ENCODE assay signal across 11 cellular contexts in the genomic region with DNA sequence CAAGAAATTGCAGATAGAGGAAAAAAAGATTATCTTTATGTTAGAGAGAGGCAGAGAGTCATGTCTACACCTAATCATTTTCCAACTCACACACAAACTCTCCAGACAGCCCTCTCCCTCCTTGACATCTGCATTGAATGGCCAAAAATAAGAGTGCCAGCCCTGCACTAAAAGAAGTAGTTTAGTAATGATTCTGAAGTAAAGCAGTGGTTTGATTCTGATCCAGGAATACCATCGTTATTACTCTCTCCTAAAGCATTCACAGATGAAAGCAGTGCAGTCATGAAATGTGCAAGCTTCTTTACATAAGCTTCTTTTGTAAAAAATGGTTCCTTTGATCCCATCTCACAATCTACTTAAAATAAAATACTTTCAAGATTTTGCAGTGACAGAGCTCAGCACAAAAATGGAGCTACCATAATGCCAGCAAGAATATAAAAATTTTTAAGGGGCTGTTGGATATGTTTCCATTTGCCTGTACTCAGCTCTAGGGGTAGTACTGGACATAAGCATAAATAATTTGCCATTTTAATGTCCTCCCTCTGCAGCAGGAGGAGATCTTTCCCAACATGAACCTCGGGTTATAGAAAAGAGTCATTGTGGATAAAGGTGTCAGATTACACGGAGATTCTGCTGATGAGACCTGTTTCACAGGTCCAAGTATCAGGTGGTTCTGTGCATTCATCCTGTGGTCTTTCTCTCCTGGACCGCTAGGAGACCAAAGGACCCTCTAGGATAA.
DNase-seq lines count a peak whose midpoint lies in the region; FAIRE-seq and TF ChIP-seq lines count a peak whose summit lies in the region.
"Had no signal": no experiment of that assay in that cellular context is flagged by ENCODE, and none has a peak within 500 bp of the region (broad histone marks: within the 10 kb centered on the region; RNA-seq: fewer than 3 reads in every experiment).

No MANE protein-coding gene starts in this region.

- H3K4me3 ChIP-seq in astrocyte of the cerebellum (ENCODE audit: low read depth, low read length) (no peak overlapping the region), osteoblast (ENCODE audit: insufficient read depth, low read length) (no peak overlapping the region)

- no peaks in the 10 kb centered on the region for H4K20me1 ChIP-seq in osteoblast (ENCODE audit: insufficient read depth, low read length)

- DNase-seq in DMS153 treated with DMSO at 0.1 percent for 48 hours (lab: John Stamatoyannopoulos, UW; ENCODE audit: unreplicated experiment) (peak; percentile 28), M059J (ENCODE audit: low read depth) (peak; percentile 11), astrocyte of the cerebellum (ENCODE audit: low read depth) (peak; percentile 88), osteoblast (ENCODE audit: insufficient read length, low spot score, missing footprints) (peak; percentile 44), NK-92 (lab: John Stamatoyannopoulos, UW; ENCODE audit: unreplicated experiment) (no peak), NCI-H187 treated with DMSO at 0.1 percent for 48 hours (lab: John Stamatoyannopoulos, UW) (no peak), GM19239 (ENCODE audit: insufficient read length, low spot score) (no peak)
- DNase-seq: DMS79 treated with DMSO at 0.1 percent for 48 hours, NCI-H1930 had no signal

- TF ChIP-seq CTCF in astrocyte of the cerebellum (IDR thresholded peaks at IDR 0.05; ENCODE audit: low read depth, low read length, missing control alignments): no peak
- no peak for TF ChIP-seq CTCF in osteoblast (IDR thresholded peaks at IDR 0.05; ENCODE audit: extremely low read depth, low read depth, low read length)

- in situ Hi-C loops in astrocyte of the cerebellum (cut with HindIII; ENCODE audit: low sequenced_read_pairs): no loop called here

- no peak for FAIRE-seq in GM19239 (lab: Jason Lieb, UNC)
- FAIRE-seq: islet of Langerhans had no signal

- H3K4me2 ChIP-seq in osteoblast (ENCODE audit: insufficient read depth, low read length): peak overlapping the region; percentile 40

- no peaks in the 10 kb centered on the region for H3K27me3 ChIP-seq in osteoblast (ENCODE audit: insufficient read depth, low read length)

- no peaks in the 10 kb centered on the region for H3K9me3 ChIP-seq in osteoblast (ENCODE audit: low read depth, low read length)

- H3K36me3 ChIP-seq in osteoblast (ENCODE audit: insufficient read depth, low read length): no peaks in the 10 kb centered on the region

- no peaks in the 10 kb centered on the region for H3K79me2 ChIP-seq in osteoblast (ENCODE audit: insufficient read depth, low read length)

- peak overlapping the region; percentile 38 for H3K27ac ChIP-seq in osteoblast (ENCODE audit: low read depth, low read length)
- H3K27ac ChIP-seq: epithelial cell of prostate had no signal

- H3K4me1 ChIP-seq in osteoblast (ENCODE audit: insufficient read depth, low read length): peaks cover 15% of the 10 kb centered on the region

- H2AFZ ChIP-seq in osteoblast (ENCODE audit: low read length): no peak overlapping the region

Comparison
In these comparisons a context has a peak if more than half of its experiments do, and no peak if none do; other contexts are left out.
1. DNase-seq: peak in DMS153 treated with DMSO at 0.1 percent for 48 hours (single experiment), M059J (single experiment), astrocyte of the cerebellum (single experiment) and osteoblast (single experiment); none in NK-92 (single experiment), NCI-H187 treated with DMSO at 0.1 percent for 48 hours (single experiment) and GM19239 (single experiment).